In genomic region chr11:73394416-73395296, GRCh38 we compare ENCODE assay signal across 16 cellular contexts.
"Had no signal": no experiment of that assay in that cellular context is flagged by ENCODE, and none has a peak within 500 bp of the region (broad histone marks: within the 10 kb centered on the region; RNA-seq: fewer than 3 reads in every experiment).

No MANE protein-coding gene starts in this region.

- H3K4me3 Mint-ChIP-seq: activated CD4-positive, alpha-beta T cell treated with anti-CD3 and anti-CD28 coated beads, Interleukin-2, amount 10 ng/mL, durations not matched to agents 7 days and 5 days; activated naive CD8-positive, alpha-beta T cell treated with anti-CD3 and anti-CD28 coated beads for 36 hours; activated T-helper 1 cell treated with anti-CD3 and anti-CD28 coated beads, Interleukin-12 subunit alpha, Interleukin-12 subunit beta, Interleukin-2, Interleukin-4 antibody, amounts not matched to agents 30 ng/mL and 10 ng/mL and 1 ng/mL, durations not matched to agents 14 hours and 24 hours and 36 hours; mesothelial cell of epicardium; stimulated activated naive CD8-positive, alpha-beta T cell treated with anti-CD3 and anti-CD28 coated beads, Interleukin-15, Interleukin-2, amounts not matched to agents 100 ng/mL and 50 ng/mL, for 24 hours had no signal

- H3K27me3 Mint-ChIP-seq: activated CD4-positive, alpha-beta T cell treated with anti-CD3 and anti-CD28 coated beads, Interleukin-2, amount 10 ng/mL, durations not matched to agents 7 days and 5 days; activated naive CD8-positive, alpha-beta T cell treated with anti-CD3 and anti-CD28 coated beads for 36 hours; stimulated activated naive CD8-positive, alpha-beta T cell treated with anti-CD3 and anti-CD28 coated beads, Interleukin-15, Interleukin-2, amounts not matched to agents 100 ng/mL and 50 ng/mL, for 24 hours had no signal

- H3K9me3 Mint-ChIP-seq: activated CD4-positive, alpha-beta T cell treated with anti-CD3 and anti-CD28 coated beads, Interleukin-2, amount 10 ng/mL, durations not matched to agents 7 days and 5 days; activated naive CD8-positive, alpha-beta T cell treated with anti-CD3 and anti-CD28 coated beads for 36 hours; activated T-helper 1 cell treated with anti-CD3 and anti-CD28 coated beads, Interleukin-12 subunit alpha, Interleukin-12 subunit beta, Interleukin-2, Interleukin-4 antibody, amounts not matched to agents 30 ng/mL and 10 ng/mL and 1 ng/mL, durations not matched to agents 14 hours and 24 hours and 36 hours; mesothelial cell of epicardium; stimulated activated naive CD8-positive, alpha-beta T cell treated with anti-CD3 and anti-CD28 coated beads, Interleukin-15, Interleukin-2, amounts not matched to agents 100 ng/mL and 50 ng/mL, for 24 hours had no signal

- H3K36me3 Mint-ChIP-seq: activated naive CD8-positive, alpha-beta T cell treated with anti-CD3 and anti-CD28 coated beads for 36 hours; mesothelial cell of epicardium had no signal

- DNase-seq: activated CD4-positive, alpha-beta T cell treated with anti-CD3 and anti-CD28 coated beads, Interleukin-2, amount 10 ng/mL, durations not matched to agents 7 days and 5 days; activated CD4-positive, CD25-positive, alpha-beta regulatory T cell; activated CD8-positive, alpha-beta memory T cell treated with anti-CD3 and anti-CD28 coated beads for 24 hours; activated naive CD8-positive, alpha-beta T cell treated with anti-CD3 and anti-CD28 coated beads for 36 hours; stimulated activated CD4-positive, alpha-beta T cell treated with anti-CD3 and anti-CD28 coated beads, Interleukin-4, amount 100 ng/mL, for 24 hours; testis had no signal

- ATAC-seq: gastrocnemius medialis had no signal

- H3K27ac ChIP-seq: ascending aorta, breast epithelium, heart left ventricle, parathyroid adenoma, testis had no signal

- H3K9ac ChIP-seq: parathyroid adenoma had no signal

- FAIRE-seq: urothelium cell line had no signal

- H3K4me3 ChIP-seq: ascending aorta, breast epithelium, gastrocnemius medialis, heart left ventricle, lung, testis had no signal

- H3K27me3 ChIP-seq: ascending aorta, breast epithelium, gastrocnemius medialis, heart left ventricle, testis had no signal

- H3K4me1 ChIP-seq: breast epithelium, parathyroid adenoma, testis had no signal

- H3K9me3 ChIP-seq: ascending aorta, breast epithelium, gastrocnemius medialis, heart left ventricle, testis had no signal

- H2AFZ ChIP-seq: parathyroid adenoma had no signal

- H3K36me3 ChIP-seq: ascending aorta, breast epithelium had no signal

- H3K27ac Mint-ChIP-seq: activated CD4-positive, alpha-beta T cell treated with anti-CD3 and anti-CD28 coated beads, Interleukin-2, amount 10 ng/mL, durations not matched to agents 7 days and 5 days; activated naive CD8-positive, alpha-beta T cell treated with anti-CD3 and anti-CD28 coated beads for 36 hours; activated T-helper 1 cell treated with anti-CD3 and anti-CD28 coated beads, Interleukin-12 subunit alpha, Interleukin-12 subunit beta, Interleukin-2, Interleukin-4 antibody, amounts not matched to agents 30 ng/mL and 10 ng/mL and 1 ng/mL, durations not matched to agents 14 hours and 24 hours and 36 hours; mesothelial cell of epicardium; stimulated activated naive CD8-positive, alpha-beta T cell treated with anti-CD3 and anti-CD28 coated beads, Interleukin-15, Interleukin-2, amounts not matched to agents 100 ng/mL and 50 ng/mL, for 24 hours had no signal

- H3K79me2 ChIP-seq: parathyroid adenoma had no signal

- H3K4me1 Mint-ChIP-seq: mesothelial cell of epicardium had no signal
